ENCODE assay signal across 1 cellular context in the genomic region with DNA sequence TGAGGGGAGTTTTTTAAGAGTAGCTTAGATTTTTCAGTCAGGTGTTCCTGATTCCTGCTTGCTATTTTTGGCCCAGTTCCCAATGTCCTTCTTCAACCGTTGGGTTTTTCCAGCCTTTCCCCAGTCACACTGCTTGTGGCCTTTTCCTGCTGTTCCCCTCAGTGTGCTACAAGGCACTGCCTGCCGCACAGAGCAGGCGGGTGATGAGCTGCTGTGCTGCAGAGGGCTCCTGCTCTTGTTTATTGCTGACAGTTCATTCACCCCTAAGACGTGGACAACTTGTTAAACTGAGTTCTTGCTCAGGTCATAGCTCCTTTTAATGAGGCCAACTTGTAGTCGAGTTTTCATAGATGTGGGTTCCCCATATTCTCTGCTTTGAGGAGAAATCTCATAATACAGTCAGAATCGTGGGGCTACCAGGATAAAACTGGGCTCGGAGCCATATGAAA.
TF ChIP-seq lines count a peak whose summit lies in the region.

No MANE protein-coding gene starts in this region.

TF ChIP-seq in IMR-90, 13 proteins besides CTCF, POLR2A, EP300 and RAD21:
- no peak for TF ChIP-seq FOS (IDR thresholded peaks at IDR 0.05; ENCODE audit: low read depth, low read length)
- no peak for TF ChIP-seq MAZ (IDR thresholded peaks at IDR 0.05; ENCODE audit: borderline replicate concordance, low read depth, low read length)
